1 cellular context compared by ENCODE assay signal in the genomic region with DNA sequence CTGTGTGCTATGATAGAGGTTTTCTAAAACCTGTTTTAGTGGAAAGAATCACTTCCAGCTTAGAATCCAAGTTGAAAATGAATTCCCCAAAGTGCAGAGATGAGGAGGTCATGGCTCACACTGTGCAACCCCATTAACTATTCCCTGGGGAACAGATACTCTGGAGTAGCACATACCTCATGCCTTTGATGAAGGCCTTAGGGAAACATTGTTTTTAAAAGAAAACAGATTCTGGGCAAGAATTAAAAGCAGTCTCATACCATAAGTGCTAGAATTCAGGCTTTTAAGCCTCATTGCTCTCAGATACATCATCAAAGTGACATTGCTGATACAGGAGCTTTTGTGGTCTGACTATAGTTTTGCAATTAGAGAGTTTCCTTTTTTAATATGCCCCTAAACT.
TF ChIP-seq lines count a peak whose summit lies in the region.

No MANE protein-coding gene starts in this region.

TF ChIP-seq in HEK293, 187 proteins besides CTCF, POLR2A, EP300 and RAD21 (continued from another document):
- TF ChIP-seq, protein P1, sequence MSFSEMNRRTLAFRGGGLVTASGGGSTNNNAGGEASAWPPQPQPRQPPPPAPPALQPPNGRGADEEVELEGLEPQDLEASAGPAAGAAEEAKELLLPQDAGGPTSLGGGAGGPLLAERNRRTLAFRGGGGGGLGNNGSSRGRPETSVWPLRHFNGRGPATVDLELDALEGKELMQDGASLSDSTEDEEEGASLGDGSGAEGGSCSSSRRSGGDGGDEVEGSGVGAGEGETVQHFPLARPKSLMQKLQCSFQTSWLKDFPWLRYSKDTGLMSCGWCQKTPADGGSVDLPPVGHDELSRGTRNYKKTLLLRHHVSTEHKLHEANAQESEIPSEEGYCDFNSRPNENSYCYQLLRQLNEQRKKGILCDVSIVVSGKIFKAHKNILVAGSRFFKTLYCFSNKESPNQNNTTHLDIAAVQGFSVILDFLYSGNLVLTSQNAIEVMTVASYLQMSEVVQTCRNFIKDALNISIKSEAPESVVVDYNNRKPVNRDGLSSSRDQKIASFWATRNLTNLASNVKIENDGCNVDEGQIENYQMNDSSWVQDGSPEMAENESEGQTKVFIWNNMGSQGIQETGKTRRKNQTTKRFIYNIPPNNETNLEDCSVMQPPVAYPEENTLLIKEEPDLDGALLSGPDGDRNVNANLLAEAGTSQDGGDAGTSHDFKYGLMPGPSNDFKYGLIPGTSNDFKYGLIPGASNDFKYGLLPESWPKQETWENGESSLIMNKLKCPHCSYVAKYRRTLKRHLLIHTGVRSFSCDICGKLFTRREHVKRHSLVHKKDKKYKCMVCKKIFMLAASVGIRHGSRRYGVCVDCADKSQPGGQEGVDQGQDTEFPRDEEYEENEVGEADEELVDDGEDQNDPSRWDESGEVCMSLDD (tag by site-specific recombination; IDR thresholded peaks at IDR 0.05), result no peak
